In genomic region chr7:23470290-23471089, GRCh38 we compare ENCODE assay signal across 8 cellular contexts. TPM values are rescaled to one million over a fixed set of nuclear protein-coding genes. Genes with fewer than 3 reads are reported as not detected.
A peak's percentile ranks its signal among the peaks of the same experiment; 100 is the strongest.
DNase-seq lines count a peak whose midpoint lies in the region; ATAC-seq, FAIRE-seq and TF ChIP-seq lines count a peak whose summit lies in the region.

Gene IGF2BP3, minus strand, starts transcription at chr7:23470491. Its CDS starts 381 bp downstream, at chr7:23470110.

- peak within 1 kb of the TSS; percentile 73 for H3K4me3 ChIP-seq in PC-3 (ENCODE audit: low read length)
- H3K4me3 ChIP-seq in astrocyte of the spinal cord (ENCODE audit: low read depth, low read length): peak within 1 kb of the TSS; percentile 86
- H3K4me3 ChIP-seq in keratinocyte (ENCODE audit: control insufficient read depth in 2 of 3, extremely low read depth in 1 of 3, insufficient read depth in 2 of 3, low read depth in 1 of 3, low read length in 3 of 3): peak within 1 kb of the TSS; percentile 60 to 86 (median 66)
- H3K4me3 ChIP-seq in subcutaneous abdominal adipose tissue (ENCODE audit: low read depth in 1 of 5, low read length in 5 of 5): peak within 1 kb of the TSS; percentile 27 to 63 (median 45)

- H3K36me3 Mint-ChIP-seq in activated CD4-positive, alpha-beta T cell treated with anti-CD3 and anti-CD28 coated beads for 36 hours (ENCODE audit: low read depth): peaks cover 2% of the 10 kb centered on the region

- POLR2A ChIA-PET in activated CD4-positive, alpha-beta T cell treated with anti-CD3 and anti-CD28 coated beads for 36 hours (lab: Charles Lee): no interaction called here
- POLR2A ChIA-PET in PC-3 (lab: Charles Lee; ENCODE audit: unreplicated experiment): interaction anchor here (0.5 kb wide), 1 partner anchor 235 kb away, joined by 3 read pairs; no protein-coding TSS in a partner anchor

- peak within 1 kb of the TSS; percentile 42 for H3K27ac Mint-ChIP-seq in activated CD4-positive, alpha-beta T cell treated with anti-CD3 and anti-CD28 coated beads for 36 hours

- H3K4me1 ChIP-seq in PC-3 (ENCODE audit: insufficient read depth, low read length) (peaks cover 40% of the 10 kb centered on the region), keratinocyte (ENCODE audit: control insufficient read depth, extremely low read depth, insufficient read depth, low read length) (peaks cover 18% of the 10 kb centered on the region), subcutaneous abdominal adipose tissue (ENCODE audit: control insufficient read depth in 5 of 5, insufficient read depth in 5 of 5, low read length in 5 of 5) (peaks cover 2 to 46% (median 45%) of the 10 kb centered on the region in 5 donors)

- 0 out of 2 replicates have a peak, but pooled peaks cover 7% of the 10 kb centered on the region for H3K27me3 ChIP-seq in PC-3 (ENCODE audit: low read length)
- H3K27me3 ChIP-seq in keratinocyte (ENCODE audit: control insufficient read depth, extremely low read depth, insufficient read depth, low read length): peaks cover 63% of the 10 kb centered on the region
- H3K27me3 ChIP-seq in subcutaneous abdominal adipose tissue (ENCODE audit: control insufficient read depth in 5 of 5, insufficient read depth in 4 of 5, low read length in 5 of 5): peaks cover 61 to 92% (median 76%) of the 10 kb centered on the region in 5 donors

- H3K4me3 Mint-ChIP-seq in activated CD4-positive, alpha-beta T cell treated with anti-CD3 and anti-CD28 coated beads for 36 hours: peak within 1 kb of the TSS; percentile 77

- DNase-seq in activated CD4-positive, alpha-beta T cell treated with anti-CD3 and anti-CD28 coated beads for 36 hours: peak; percentile 66
- no peak for DNase-seq in activated CD4-positive, alpha-beta T cell treated with anti-CD3 and anti-CD28 coated beads, Interleukin-2, amount 50 U/mL, for 4 hours
- DNase-seq in HuH-7 (ENCODE audit: low spot score): peak; percentile 79
- peak; percentile 92 for DNase-seq in PC-3
- DNase-seq in astrocyte of the spinal cord (ENCODE audit: low read depth, low spot score): peak; percentile 98
- peak; percentile 66 for DNase-seq in keratinocyte (ENCODE audit: low read depth, low spot score)

- H3K4me2 ChIP-seq in PC-3 (ENCODE audit: low read length): peak within 1 kb of the TSS; percentile 84
- H3K4me2 ChIP-seq in keratinocyte (ENCODE audit: control insufficient read depth, extremely low read depth, insufficient read depth, low read depth, low read length): peak within 1 kb of the TSS; percentile 76

- no peak for ATAC-seq in activated CD4-positive, alpha-beta T cell treated with anti-CD3 and anti-CD28 coated beads for 36 hours
- ATAC-seq in PC-3 (peak; percentile 48), GM21528 (IDR thresholded peaks at IDR 0.05; ENCODE audit: low FRiP score, unreplicated experiment) (no peak)

- no peaks in the 10 kb centered on the region for H3K9me2 ChIP-seq in PC-3 (replicated peaks; ENCODE audit: low read length)

- no peaks in the 10 kb centered on the region for H3K36me3 ChIP-seq in PC-3 (ENCODE audit: low read depth, low read length)
- H3K36me3 ChIP-seq in keratinocyte (ENCODE audit: control insufficient read depth in 2 of 2, extremely low read depth in 1 of 2, insufficient read depth in 2 of 2, low read length in 2 of 2): no peaks in the 10 kb centered on the region
- H3K36me3 ChIP-seq in subcutaneous abdominal adipose tissue (ENCODE audit: control insufficient read depth in 5 of 5, insufficient read depth in 5 of 5, low read length in 5 of 5): no peaks in the 10 kb centered on the region

- H3F3A ChIP-seq in PC-3 (ENCODE audit: low read length, unreplicated experiment): no peaks in the 10 kb centered on the region

- H3K4me1 Mint-ChIP-seq in activated CD4-positive, alpha-beta T cell treated with anti-CD3 and anti-CD28 coated beads for 36 hours: peaks cover 36% of the 10 kb centered on the region

- peak within 1 kb of the TSS; percentile 79 for H3K9ac ChIP-seq in PC-3 (ENCODE audit: low read length)
- peak within 1 kb of the TSS; percentile 81 for H3K9ac ChIP-seq in keratinocyte (ENCODE audit: control insufficient read depth, extremely low read depth, insufficient read depth, low read length)
- H3K9ac ChIP-seq in subcutaneous abdominal adipose tissue (ENCODE audit: low read length in 5 of 5): no peak within 1 kb of the TSS

- in situ Hi-C loops in astrocyte of the spinal cord (cut with HindIII; ENCODE audit: low sequenced_read_pairs): no loop called here

- H3K9me3 ChIP-seq in PC-3 (ENCODE audit: low read length) (no peaks in the 10 kb centered on the region), keratinocyte (ENCODE audit: control insufficient read depth, low read depth, low read length) (no peaks in the 10 kb centered on the region), subcutaneous abdominal adipose tissue (ENCODE audit: control insufficient read depth in 5 of 5, low read length in 5 of 5) (peaks cover 0 to 8% (median 2%) of the 10 kb centered on the region in 5 donors)

- peak within 1 kb of the TSS; percentile 91 for H2AFZ ChIP-seq in PC-3 (ENCODE audit: low read length)
- peak within 1 kb of the TSS; percentile 79 for H2AFZ ChIP-seq in keratinocyte (ENCODE audit: control insufficient read depth, low read length)

- no peaks in the 10 kb centered on the region for H3K9me3 Mint-ChIP-seq in activated CD4-positive, alpha-beta T cell treated with anti-CD3 and anti-CD28 coated beads for 36 hours (ENCODE audit: low read depth)

- TF ChIP-seq CTCF in PC-3 (conservative IDR thresholded peaks at IDR 0.05; ENCODE audit: low read depth, low read length) (no peak), astrocyte of the spinal cord (IDR thresholded peaks at IDR 0.05; ENCODE audit: low read depth, low read length) (no peak), keratinocyte (optimal IDR thresholded peaks at IDR 0.05 in 1 of 3, IDR thresholded peaks at IDR 0.05 in 1 of 3, conservative IDR thresholded peaks at IDR 0.05 in 1 of 3; ENCODE audit: extremely low read depth in 1 of 3, insufficient read depth in 2 of 3, low read length in 3 of 3) (no peak)

- H3K9me1 ChIP-seq in keratinocyte (ENCODE audit: control insufficient read depth, extremely low read depth, insufficient read depth, low read length): no peaks in the 10 kb centered on the region

- H3K27ac ChIP-seq in PC-3 (ENCODE audit: low read length) (peak within 1 kb of the TSS; percentile 79), keratinocyte (ENCODE audit: control insufficient read depth, insufficient read depth, low read length) (peak within 1 kb of the TSS; percentile 67), subcutaneous abdominal adipose tissue (ENCODE audit: low read depth, low read length) (no peak within 1 kb of the TSS)

- H3K79me2 ChIP-seq in PC-3 (ENCODE audit: low read length) (peaks cover 50% of the 10 kb centered on the region), keratinocyte (ENCODE audit: control insufficient read depth, insufficient read depth, low read length) (peaks cover 29% of the 10 kb centered on the region)

- CTCF ChIA-PET in activated CD4-positive, alpha-beta T cell treated with anti-CD3 and anti-CD28 coated beads for 36 hours (lab: Charles Lee): no interaction called here
- CTCF ChIA-PET in PC-3 (lab: Charles Lee): interaction anchor here (0.6 to 0.7 kb wide), 2 partner anchors 34 to 274 kb away, joined by 3 to 4 read pairs; no protein-coding TSS in a partner anchor

- FAIRE-seq in keratinocyte (lab: Jason Lieb, UNC): peak; percentile 20

- H4K20me1 ChIP-seq in PC-3 (ENCODE audit: low read length) (no peaks in the 10 kb centered on the region), keratinocyte (ENCODE audit: control insufficient read depth, extremely low read depth, insufficient read depth, low read length) (no peaks in the 10 kb centered on the region)

- BruUV-seq in PC-3 (replicated peaks; lab: Mats Ljungman, UMichigan): no TSS peak

- intact Hi-C loops in activated CD4-positive, alpha-beta T cell treated with anti-CD3 and anti-CD28 coated beads for 36 hours (cut with DNase I, micrococcal nuclease): loop anchor here (2.0 to 10.0 kb wide), 8 partner anchors 62 to 1102 kb away; partner anchors contain the start of genes HYCC1 (in 1 of the 2), NPY (in 1 of the 2), NUP42 (in 1 of the 2) and PALS2 (in 1 of the 2)
- intact Hi-C loops in PC-3 (cut with micrococcal nuclease): loop anchor here (2.0 kb wide), 1 partner anchor 60 kb away; the partner anchor contains the start of gene TRA2A

- peaks cover 59% of the 10 kb centered on the region for H3K27me3 Mint-ChIP-seq in activated CD4-positive, alpha-beta T cell treated with anti-CD3 and anti-CD28 coated beads for 36 hours

- dilution Hi-C loops in keratinocyte (cut with MboI; ENCODE audit: extremely low pct_ligation_motif_present, low sequenced_read_pairs): no loop called here

RNA-seq across cellular contexts. Expression of gene IGF2BP3, which starts in this region (rescaled TPM):
- total RNA-seq in activated CD4-positive, alpha-beta T cell treated with anti-CD3 and anti-CD28 coated beads for 36 hours: 1 to 10 TPM in 1 of 2 experiments, under 1 TPM in 1; 0.64 to 1.1 TPM
- total RNA-seq in PC-3 (2014; rRNA removed): 8.9 and 11.7 TPM in 2 replicates
- polyA plus RNA-seq in keratinocyte: 13.8 to 22.3 TPM (median 18.9 TPM) in 3 replicates
- polyA plus RNA-seq in keratinocyte (2011; ENCODE audit: low read depth): 10.3 TPM
- polyA plus RNA-seq in keratinocyte (2011; cell fraction: cytosol; rRNA removed): 13.8 and 24.9 TPM in 2 replicates
- 37.7 and 39.3 TPM in 2 replicates for polyA plus RNA-seq in keratinocyte (2011; cell fraction: nucleus; rRNA removed)
- 9.0 and 12.3 TPM in 2 replicates for polyA plus RNA-seq in keratinocyte (2012; ENCODE audit: low replicate concordance)
- polyA minus RNA-seq in keratinocyte: 19.7 to 35.3 TPM (median 34.1 TPM) in 3 replicates
- polyA minus RNA-seq in keratinocyte (2011; cell fraction: cytosol; rRNA and poly(A)+ RNA removed): 24.7 TPM
- 29.8 and 57.0 TPM in 2 replicates for polyA minus RNA-seq in keratinocyte (2011; cell fraction: nucleus; rRNA and poly(A)+ RNA removed)

Comparison
In these comparisons a context has a peak if more than half of its experiments do, and no peak if none do; other contexts are left out.
1. DNase-seq: peak in activated CD4-positive, alpha-beta T cell treated with anti-CD3 and anti-CD28 coated beads for 36 hours (single experiment), HuH-7 (single experiment), PC-3 (single experiment), astrocyte of the spinal cord (single experiment) and keratinocyte (single experiment); none in activated CD4-positive, alpha-beta T cell treated with anti-CD3 and anti-CD28 coated beads, Interleukin-2, amount 50 U/mL, for 4 hours (0 of 2).
2. H3K9ac ChIP-seq: peak in PC-3 (single experiment) and keratinocyte (single experiment); none in subcutaneous abdominal adipose tissue (0 of 5).
3. Peak in every context shown above with its lines, with median percentiles within 50 percentile points of each other: H3K4me3 ChIP-seq.